Comparison of ENCODE assay signal across 17 cellular contexts in the genomic region with DNA sequence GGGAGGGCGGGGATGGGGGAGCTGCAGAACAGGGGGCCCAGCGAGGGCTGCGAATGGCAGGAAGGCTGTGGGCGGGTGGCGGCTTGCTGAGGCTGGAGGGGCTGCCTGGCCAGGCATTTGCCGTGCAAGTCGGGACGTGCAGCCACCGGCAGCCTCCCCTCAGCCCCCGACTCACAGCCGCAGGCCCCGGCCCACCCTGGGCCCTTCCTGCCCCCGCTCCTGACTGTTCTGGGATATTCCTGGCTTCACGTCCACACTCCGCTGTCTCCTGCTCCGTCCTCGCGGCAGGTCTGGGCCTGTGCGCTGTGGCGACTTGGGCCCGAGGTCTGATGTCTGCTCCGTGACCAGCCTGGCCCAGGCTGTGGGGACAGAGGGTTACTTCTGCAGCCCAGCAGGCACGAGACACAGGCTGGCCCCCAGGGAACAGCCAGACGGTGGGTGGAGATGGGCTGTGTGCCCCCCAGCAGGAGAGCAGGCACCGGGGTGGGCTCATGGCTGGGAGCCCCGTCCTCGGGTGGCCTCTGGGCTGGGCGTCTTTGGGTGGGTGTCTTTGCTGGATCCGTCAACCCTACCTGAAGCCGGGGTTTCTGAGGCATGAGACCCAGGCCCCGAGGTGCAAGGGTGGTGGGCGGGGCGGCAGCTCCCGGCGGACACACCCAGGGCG.
DNase-seq lines count a peak whose midpoint lies in the region; ATAC-seq and TF ChIP-seq lines count a peak whose summit lies in the region.
"Had no signal": no experiment of that assay in that cellular context is flagged by ENCODE, and none has a peak within 500 bp of the region (broad histone marks: within the 10 kb centered on the region; RNA-seq: fewer than 3 reads in every experiment).

No MANE protein-coding gene starts in this region.

- H3K4me3 ChIP-seq in Peyer's patch = no peak overlapping the region
- H3K4me3 ChIP-seq in esophagus muscularis mucosa = no peak overlapping the region

- peaks cover 0 to 5% (median 0%) of the 10 kb centered on the region in 7 donors for H3K9me3 Mint-ChIP-seq in CD14-positive monocyte
- no peaks in the 10 kb centered on the region for H3K9me3 Mint-ChIP-seq in activated T-helper 17 cell treated with anti-CD3 and anti-CD28 coated beads, Interleukin-2, amount 50 U/mL, for 72 hours
- H3K9me3 Mint-ChIP-seq: activated T-helper 2 cell treated with anti-CD3 and anti-CD28 coated beads, Interferon-gamma antibody, Interleukin-2, Interleukin-4, amounts not matched to agents 10 μg/mL and 5 μg/mL and 100 μg/mL, durations not matched to agents 14 hours and 24 hours and 36 hours had no signal

- no peak overlapping the region for H3K4me3 Mint-ChIP-seq in CD14-positive monocyte
- H3K4me3 Mint-ChIP-seq in activated T-helper 17 cell treated with anti-CD3 and anti-CD28 coated beads, Interleukin-2, amount 50 U/mL, for 72 hours = no peak overlapping the region

- WGBS in esophagus muscularis mucosa = 85% methylated on average over 33 of the region's 36 CpGs

- ATAC-seq in left ventricle myocardium superior = no peak
- no peak for ATAC-seq in activated T-helper 17 cell treated with anti-CD3 and anti-CD28 coated beads, Interleukin-2, amount 50 U/mL, for 72 hours (replicated peaks)
- ATAC-seq: activated CD4-positive, CD25-positive, alpha-beta regulatory T cell treated with anti-CD3 and anti-CD28 coated beads, Interleukin-2, amount 50 U/mL, for 24 hours had no signal

- H3K27ac ChIP-seq in Peyer's patch = no peak overlapping the region
- H3K27ac ChIP-seq in esophagus muscularis mucosa (replicated peaks in 1 of 4) = no peak overlapping the region

- H3K27ac Mint-ChIP-seq in CD14-positive monocyte = no peak overlapping the region
- no peak overlapping the region for H3K27ac Mint-ChIP-seq in activated T-helper 17 cell treated with anti-CD3 and anti-CD28 coated beads, Interleukin-2, amount 50 U/mL, for 72 hours
- H3K27ac Mint-ChIP-seq: activated T-helper 2 cell treated with anti-CD3 and anti-CD28 coated beads, Interferon-gamma antibody, Interleukin-2, Interleukin-4, amounts not matched to agents 10 μg/mL and 5 μg/mL and 100 μg/mL, durations not matched to agents 14 hours and 24 hours and 36 hours had no signal

- TF ChIP-seq POLR2A in Peyer's patch (IDR thresholded peaks at IDR 0.05) (no peak), esophagus muscularis mucosa (IDR thresholded peaks at IDR 0.05; ENCODE audit: low read depth) (no peak)

- H3K36me3 ChIP-seq in Peyer's patch = no peaks in the 10 kb centered on the region
- H3K36me3 ChIP-seq in esophagus muscularis mucosa = no peaks in the 10 kb centered on the region

- TF ChIP-seq CTCF in CD14-positive monocyte (IDR thresholded peaks at IDR 0.05) (no peak), Peyer's patch (IDR thresholded peaks at IDR 0.05) (no peak), esophagus muscularis mucosa (IDR thresholded peaks at IDR 0.05) (no peak)

- no peaks in the 10 kb centered on the region for H3K36me3 Mint-ChIP-seq in CD14-positive monocyte
- no peaks in the 10 kb centered on the region for H3K36me3 Mint-ChIP-seq in activated T-helper 17 cell treated with anti-CD3 and anti-CD28 coated beads, Interleukin-2, amount 50 U/mL, for 72 hours (ENCODE audit: low read depth)

- peaks cover 15 to 64% (median 38%) of the 10 kb centered on the region in 3 donors for H3K27me3 Mint-ChIP-seq in CD14-positive monocyte (ENCODE audit: low read depth in 3 of 3)
- H3K27me3 Mint-ChIP-seq in activated T-helper 17 cell treated with anti-CD3 and anti-CD28 coated beads, Interleukin-2, amount 50 U/mL, for 72 hours = no peaks in the 10 kb centered on the region

- H3K27me3 ChIP-seq in Peyer's patch (no peaks in the 10 kb centered on the region), esophagus muscularis mucosa (peaks cover 0 to 35% (median 3%) of the 10 kb centered on the region in 4 donors)

- DNase-seq in CD14-positive monocyte (ENCODE audit: low spot score) (peak; percentile 38), Peyer's patch (peak in 2 of 3 donors; percentile 37 to 41), left ventricle myocardium superior (peak; percentile 23), posterior vena cava (ENCODE audit: low spot score) (peak; percentile 69), SW 1271 (lab: John Stamatoyannopoulos, UW) (no peak), esophagus muscularis mucosa (ENCODE audit: extremely low spot score) (no peak)
- DNase-seq: DMS53; GOT3; mesenchymal stem cell; NCI-H1105 treated with DMSO at 0.1 percent for 48 hours; NCI-H446; occipital lobe; OCI-M1; stimulated activated CD4-positive, alpha-beta T cell treated with anti-CD3 and anti-CD28 coated beads, Interleukin-12 subunit alpha, Interleukin-12 subunit beta, amount 100 ng/mL, for 4 hours had no signal

- intact Hi-C loops in CD14-positive monocyte (cut with micrococcal nuclease) = no loop called here
- intact Hi-C loops in left ventricle myocardium superior (cut with micrococcal nuclease) = no loop called here
- intact Hi-C loops in posterior vena cava (cut with DNase I) = no loop called here
- intact Hi-C loops in esophagus muscularis mucosa (cut with DNase I) = no loop called here

- H3K9me3 ChIP-seq in Peyer's patch (no peaks in the 10 kb centered on the region), esophagus muscularis mucosa (no peaks in the 10 kb centered on the region)

- peaks cover 8% of the 10 kb centered on the region for H3K4me1 Mint-ChIP-seq in CD14-positive monocyte
- H3K4me1 Mint-ChIP-seq in activated T-helper 17 cell treated with anti-CD3 and anti-CD28 coated beads, Interleukin-2, amount 50 U/mL, for 72 hours = peaks cover 5% of the 10 kb centered on the region

- TF ChIP-seq EP300 in esophagus muscularis mucosa (IDR thresholded peaks at IDR 0.05) = no peak

- H3K4me1 ChIP-seq in Peyer's patch = peaks cover 0 to 39% (median 11%) of the 10 kb centered on the region in 4 donors
- peaks cover 14 to 39% (median 21%) of the 10 kb centered on the region in 4 donors for H3K4me1 ChIP-seq in esophagus muscularis mucosa

Comparison
In these comparisons a context has a peak if more than half of its experiments do, and no peak if none do; other contexts are left out.
1. DNase-seq: peak in CD14-positive monocyte (single experiment), Peyer's patch (2 of 3), left ventricle myocardium superior (single experiment) and posterior vena cava (single experiment); none in SW 1271 (0 of 2) and esophagus muscularis mucosa (single experiment).